22 cellular contexts compared by ENCODE assay signal in the genomic region with DNA sequence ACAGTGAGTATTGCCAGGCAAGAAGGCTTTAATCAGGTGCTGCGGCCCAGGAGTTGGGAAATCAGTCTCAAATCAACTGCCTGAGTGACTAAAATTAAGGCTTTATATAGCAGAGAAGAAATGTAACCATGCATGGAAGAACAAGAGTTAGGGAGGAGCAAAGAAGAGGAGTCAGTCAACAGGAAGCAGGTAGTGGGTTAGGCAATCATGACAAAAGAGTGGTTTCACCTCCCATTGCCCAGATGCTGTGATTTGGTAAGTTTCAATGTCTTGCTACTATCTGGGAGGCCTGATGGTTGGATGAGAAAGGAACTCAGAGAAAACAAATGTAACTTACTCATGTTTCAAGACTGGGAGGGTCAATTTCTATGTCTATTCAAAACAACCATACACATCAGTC.
"Had no signal": no experiment of that assay in that cellular context is flagged by ENCODE, and none has a peak within 500 bp of the region (broad histone marks: within the 10 kb centered on the region; RNA-seq: fewer than 3 reads in every experiment).

No MANE protein-coding gene starts in this region.

- H3K27ac Mint-ChIP-seq: activated CD4-positive, alpha-beta memory T cell treated with anti-CD3 and anti-CD28 coated beads, Interleukin-2, amount 10 ng/mL, durations not matched to agents 7 days and 5 days; memory B cell; stimulated activated naive CD8-positive, alpha-beta T cell treated with anti-CD3 and anti-CD28 coated beads, Interleukin-15, Interleukin-2, amounts not matched to agents 100 ng/mL and 50 ng/mL, for 24 hours had no signal

- H3K27me3 ChIP-seq: brain microvascular endothelial cell, heart left ventricle, ovary, vagina had no signal

- H3K27ac ChIP-seq: brain microvascular endothelial cell, coronary artery, esophagus muscularis mucosa, gastroesophageal sphincter, heart left ventricle, ovary, psoas muscle, vagina had no signal

- H3K27me3 Mint-ChIP-seq: activated CD4-positive, alpha-beta memory T cell treated with anti-CD3 and anti-CD28 coated beads, Interleukin-2, amount 10 ng/mL, durations not matched to agents 7 days and 5 days; memory B cell; naive thymus-derived CD8-positive, alpha-beta T cell; stimulated activated naive CD8-positive, alpha-beta T cell treated with anti-CD3 and anti-CD28 coated beads, Interleukin-15, Interleukin-2, amounts not matched to agents 100 ng/mL and 50 ng/mL, for 24 hours had no signal

- ATAC-seq: activated CD4-positive, CD25-positive, alpha-beta regulatory T cell treated with anti-CD3 and anti-CD28 coated beads, Interleukin-2, amount 50 U/mL, for 24 hours; activated T-cell treated with anti-CD3 and anti-CD28 coated beads, Interleukin-2, amount 50 U/mL, for 4 hours; gastroesophageal sphincter; heart left ventricle; left ventricle myocardium superior; psoas muscle; right cardiac atrium had no signal

- H3K4me3 Mint-ChIP-seq: activated CD4-positive, alpha-beta memory T cell treated with anti-CD3 and anti-CD28 coated beads, Interleukin-2, amount 10 ng/mL, durations not matched to agents 7 days and 5 days; activated T-cell treated with anti-CD3 and anti-CD28 coated beads, Interleukin-2, amount 50 U/mL, for 4 hours; memory B cell; stimulated activated naive CD8-positive, alpha-beta T cell treated with anti-CD3 and anti-CD28 coated beads, Interleukin-15, Interleukin-2, amounts not matched to agents 100 ng/mL and 50 ng/mL, for 24 hours had no signal

- H3K4me1 Mint-ChIP-seq: memory B cell had no signal

- DNase-seq: activated CD4-positive, alpha-beta memory T cell treated with anti-CD3 and anti-CD28 coated beads, Interleukin-2, amount 10 ng/mL, durations not matched to agents 7 days and 5 days; activated effector memory CD4-positive, alpha-beta T cell treated with anti-CD3 and anti-CD28 coated beads, Interleukin-2, amount 50 U/mL, for 16 hours; activated T-cell treated with anti-CD3 and anti-CD28 coated beads, Interleukin-2, amount 50 U/mL, for 4 hours; aorta; brain microvascular endothelial cell; heart left ventricle; left ventricle myocardium superior; ovary; psoas muscle; right cardiac atrium; stimulated activated CD4-positive, alpha-beta T cell treated with anti-CD3 and anti-CD28 coated beads, Interleukin-2, amount 100 ng/mL, for 24 hours; T1000; trophoblast cell had no signal

- H3K36me3 Mint-ChIP-seq: memory B cell had no signal

- H3K9me3 ChIP-seq: ovary, vagina had no signal

- H3K4me1 ChIP-seq: esophagus muscularis mucosa, gastroesophageal sphincter, heart left ventricle, psoas muscle, vagina had no signal

- FAIRE-seq: endometrium had no signal

- H3K4me3 ChIP-seq: coronary artery, esophagus muscularis mucosa, gastroesophageal sphincter, heart left ventricle, ovary, psoas muscle, vagina had no signal

- H3K36me3 ChIP-seq: brain microvascular endothelial cell, esophagus muscularis mucosa, gastroesophageal sphincter, heart left ventricle, ovary, vagina had no signal
